ENCODE assay signal across 8 cellular contexts in the genomic region with DNA sequence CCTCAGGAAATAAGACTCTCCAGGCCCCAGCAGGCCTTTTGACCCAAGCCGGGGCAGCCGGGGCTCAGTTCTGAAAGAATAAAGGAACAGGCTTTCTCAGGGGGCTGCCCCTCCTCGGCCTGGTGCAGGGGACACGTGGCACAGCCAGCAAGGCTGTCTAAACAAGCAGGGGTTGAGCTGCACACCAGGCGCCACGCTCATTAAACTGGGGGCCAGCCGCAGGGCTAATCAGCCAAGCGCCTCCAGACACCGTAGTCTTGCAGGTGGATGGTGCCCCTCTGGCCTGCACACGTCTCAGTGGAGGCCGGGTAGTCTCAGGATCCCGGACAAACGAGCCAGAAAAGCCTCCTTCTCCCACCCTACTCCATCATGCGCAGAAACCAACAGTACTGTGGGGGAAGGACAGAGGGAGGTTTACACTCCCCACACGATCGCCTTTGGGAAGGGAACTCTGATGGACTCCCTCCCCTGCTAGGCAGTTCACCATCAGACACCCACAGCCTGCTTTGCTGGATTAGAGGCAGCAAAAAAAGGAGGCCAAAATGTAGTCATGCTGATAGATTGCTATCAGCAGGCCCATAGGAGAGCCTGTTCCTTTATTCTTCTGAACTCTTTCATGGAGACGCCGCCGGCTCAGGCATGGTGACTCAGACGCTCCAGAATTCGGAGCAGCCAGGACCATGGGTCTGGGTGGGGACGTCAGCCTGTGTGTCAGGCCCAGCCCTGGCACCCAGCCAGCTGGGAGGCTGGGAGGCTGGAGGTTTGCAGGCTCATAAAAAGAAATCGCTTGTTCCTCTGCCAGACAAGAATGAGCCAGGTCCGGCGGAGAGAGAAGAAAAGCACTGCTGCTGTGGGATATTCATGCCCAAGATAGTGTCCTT.
DNase-seq lines count a peak whose midpoint lies in the region; ATAC-seq, FAIRE-seq and TF ChIP-seq lines count a peak whose summit lies in the region.

No MANE protein-coding gene starts in this region.

- POLR2A ChIA-PET in endothelial cell of umbilical vein (lab: Charles Lee): no interaction called here

- intact Hi-C loops in endothelial cell of umbilical vein (cut with micrococcal nuclease): loop anchor here (1.0 to 5.0 kb wide), 5 partner anchors 19 to 417 kb away; no protein-coding TSS in a partner anchor
- intact Hi-C loops in activated CD4-positive, alpha-beta T cell treated with anti-CD3 and anti-CD28 coated beads, Interleukin-2, amount 10 ng/mL, durations not matched to agents 24 days and 14 days (cut with micrococcal nuclease): no loop called here

- H3K36me3 ChIP-seq in endothelial cell of umbilical vein (ENCODE audit: control insufficient read depth in 2 of 2, extremely low read depth in 1 of 2, insufficient read depth in 2 of 2, low read length in 2 of 2) (no peaks in the 10 kb centered on the region), muscle layer of duodenum (ENCODE audit: control insufficient read depth in 1 of 2, insufficient read depth in 2 of 2, low read length in 2 of 2) (no peaks in the 10 kb centered on the region)

- TF ChIP-seq POLR2A in endothelial cell of umbilical vein (IDR thresholded peaks at IDR 0.05; ENCODE audit: low read depth, low read length): no peak

- no peak overlapping the region for H3K27ac Mint-ChIP-seq in T-helper 2 cell treated with Interferon-gamma antibody and Interleukin-4, amounts not matched to agents 5 μg/mL and 100 μg/mL, for 36 hours
- H3K27ac Mint-ChIP-seq in activated CD4-positive, alpha-beta T cell treated with anti-CD3 and anti-CD28 coated beads, Interleukin-2, amount 10 ng/mL, durations not matched to agents 24 days and 14 days: no peak overlapping the region

- H3K36me3 Mint-ChIP-seq in T-helper 2 cell treated with Interferon-gamma antibody and Interleukin-4, amounts not matched to agents 5 μg/mL and 100 μg/mL, for 36 hours (ENCODE audit: low read depth): no peaks in the 10 kb centered on the region
- H3K36me3 Mint-ChIP-seq in activated CD4-positive, alpha-beta T cell treated with anti-CD3 and anti-CD28 coated beads, Interleukin-2, amount 10 ng/mL, durations not matched to agents 24 days and 14 days (ENCODE audit: low read depth): peaks cover 3% of the 10 kb centered on the region

- H3K4me3 ChIP-seq in endothelial cell of umbilical vein (replicated peaks in 1 of 3; ENCODE audit: insufficient read depth in 1 of 3, low read depth in 1 of 3, low read length in 3 of 3) (no peak overlapping the region), muscle layer of duodenum (ENCODE audit: low read depth in 1 of 2, low read length in 2 of 2) (no peak overlapping the region)

- H3K9ac ChIP-seq in endothelial cell of umbilical vein (replicated peaks; ENCODE audit: extremely low read depth, insufficient read depth, low read length): peak overlapping the region; percentile 48

- H3K27me3 ChIP-seq in endothelial cell of umbilical vein (ENCODE audit: control insufficient read depth in 2 of 2, insufficient read depth in 2 of 2, low read length in 2 of 2): no peaks in the 10 kb centered on the region
- H3K27me3 ChIP-seq in muscle layer of duodenum (ENCODE audit: low read depth, low read length): no peaks in the 10 kb centered on the region

- BruUV-seq in endothelial cell of umbilical vein (replicated peaks; lab: Mats Ljungman, UMichigan): no TSS peak

- ATAC-seq in GM21737 (IDR thresholded peaks at IDR 0.05; ENCODE audit: unreplicated experiment): no peak

- peaks cover 64% of the 10 kb centered on the region for H3K4me1 ChIP-seq in endothelial cell of umbilical vein (ENCODE audit: control insufficient read depth, extremely low read depth, insufficient read depth, low read length)
- peaks cover 4 to 22% of the 10 kb centered on the region in 2 donors for H3K4me1 ChIP-seq in muscle layer of duodenum (ENCODE audit: control insufficient read depth in 1 of 2, insufficient read depth in 2 of 2, low read length in 2 of 2)

- DNase-seq in ELF-1 (ENCODE audit: low read depth, low spot score) (peak; percentile 95), NCI-H510A (lab: John Stamatoyannopoulos, UW) (peak; percentile 66), endothelial cell of umbilical vein (ENCODE audit: low read depth, low spot score) (peak; percentile 92)
- DNase-seq in T-helper 2 cell treated with Interferon-gamma antibody and Interleukin-4, amounts not matched to agents 5 μg/mL and 100 μg/mL, for 36 hours (ENCODE audit: low spot score): no peak
- no peak for DNase-seq in stimulated activated CD4-positive, alpha-beta T cell treated with anti-CD3 and anti-CD28 coated beads, Interleukin-4, amount 100 ng/mL, for 24 hours
- no peak for DNase-seq in activated CD4-positive, alpha-beta T cell treated with anti-CD3 and anti-CD28 coated beads, Interleukin-2, amount 10 ng/mL, durations not matched to agents 24 days and 14 days

- CTCF ChIA-PET in endothelial cell of umbilical vein (lab: Charles Lee): interaction anchor here (1.2 kb wide), 1 partner anchor 24 kb away, joined by 3 read pairs; no protein-coding TSS in a partner anchor

- no peak overlapping the region for H3K4me3 Mint-ChIP-seq in T-helper 2 cell treated with Interferon-gamma antibody and Interleukin-4, amounts not matched to agents 5 μg/mL and 100 μg/mL, for 36 hours
- H3K4me3 Mint-ChIP-seq in activated CD4-positive, alpha-beta T cell treated with anti-CD3 and anti-CD28 coated beads, Interleukin-2, amount 10 ng/mL, durations not matched to agents 24 days and 14 days: no peak overlapping the region

- H3K9me3 ChIP-seq in endothelial cell of umbilical vein (replicated peaks; ENCODE audit: control insufficient read depth, insufficient read depth, low read length) (no peaks in the 10 kb centered on the region), muscle layer of duodenum (ENCODE audit: control insufficient read depth in 1 of 2, low read length in 2 of 2) (no peaks in the 10 kb centered on the region)

- H3K9me3 Mint-ChIP-seq in T-helper 2 cell treated with Interferon-gamma antibody and Interleukin-4, amounts not matched to agents 5 μg/mL and 100 μg/mL, for 36 hours: no peaks in the 10 kb centered on the region
- no peaks in the 10 kb centered on the region for H3K9me3 Mint-ChIP-seq in activated CD4-positive, alpha-beta T cell treated with anti-CD3 and anti-CD28 coated beads, Interleukin-2, amount 10 ng/mL, durations not matched to agents 24 days and 14 days

- peak overlapping the region; percentile 9 for H3K4me2 ChIP-seq in endothelial cell of umbilical vein (ENCODE audit: insufficient read depth, low read length)

- no peaks in the 10 kb centered on the region for H4K20me1 ChIP-seq in endothelial cell of umbilical vein (replicated peaks; ENCODE audit: control insufficient read depth, extremely low read depth, insufficient read depth, low read length)

- TF ChIP-seq CTCF in endothelial cell of umbilical vein (IDR thresholded peaks at IDR 0.05; ENCODE audit: extremely low read depth in 1 of 2, insufficient read depth in 1 of 2, low read depth in 1 of 2, low read length in 2 of 2): no peak

- H3K27me3 Mint-ChIP-seq in T-helper 2 cell treated with Interferon-gamma antibody and Interleukin-4, amounts not matched to agents 5 μg/mL and 100 μg/mL, for 36 hours (ENCODE audit: low read depth): no peaks in the 10 kb centered on the region
- no peaks in the 10 kb centered on the region for H3K27me3 Mint-ChIP-seq in activated CD4-positive, alpha-beta T cell treated with anti-CD3 and anti-CD28 coated beads, Interleukin-2, amount 10 ng/mL, durations not matched to agents 24 days and 14 days

- H3K27ac ChIP-seq in endothelial cell of umbilical vein (ENCODE audit: insufficient read depth, low read depth, low read length): peak overlapping the region; percentile 95
- peak overlapping the region; percentile 60 for H3K27ac ChIP-seq in muscle layer of duodenum (ENCODE audit: low read length)

- peaks cover 12% of the 10 kb centered on the region for H3K4me1 Mint-ChIP-seq in T-helper 2 cell treated with Interferon-gamma antibody and Interleukin-4, amounts not matched to agents 5 μg/mL and 100 μg/mL, for 36 hours (ENCODE audit: low read depth)
- H3K4me1 Mint-ChIP-seq in activated CD4-positive, alpha-beta T cell treated with anti-CD3 and anti-CD28 coated beads, Interleukin-2, amount 10 ng/mL, durations not matched to agents 24 days and 14 days: peaks cover 10% of the 10 kb centered on the region

- dilution Hi-C loops in endothelial cell of umbilical vein (cut with MboI; ENCODE audit: extremely low pct_ligation_motif_present, low sequenced_read_pairs): no loop called here

- H2AFZ ChIP-seq in endothelial cell of umbilical vein (ENCODE audit: low read depth, low read length): peak overlapping the region; percentile 34

- no peaks in the 10 kb centered on the region for H3K9me1 ChIP-seq in endothelial cell of umbilical vein (replicated peaks; ENCODE audit: control insufficient read depth, extremely low read depth, insufficient read depth, low read length)

- peak; percentile 98 for FAIRE-seq in endothelial cell of umbilical vein (lab: Jason Lieb, UNC)

- no peaks in the 10 kb centered on the region for H3K79me2 ChIP-seq in endothelial cell of umbilical vein (ENCODE audit: control insufficient read depth, insufficient read depth, low read length)

TF ChIP-seq in endothelial cell of umbilical vein, 7 proteins besides CTCF, POLR2A, EP300 and RAD21:
- TF ChIP-seq EZH2 (IDR thresholded peaks at IDR 0.05; ENCODE audit: borderline replicate concordance, low read depth, low read length, severe bottlenecking): no peak
- TF ChIP-seq POLR2AphosphoS5 (IDR thresholded peaks at IDR 0.05; ENCODE audit: insufficient read depth, low read depth, low read length): no peak
- TF ChIP-seq GATA2 (IDR thresholded peaks at IDR 0.05; ENCODE audit: insufficient read depth, insufficient read length, low read depth, low read length): peak; percentile 97
- peak; percentile 72 for TF ChIP-seq FOS (IDR thresholded peaks at IDR 0.05; ENCODE audit: borderline replicate concordance, insufficient read depth, low read length)
- no peak for TF ChIP-seq MYC (IDR thresholded peaks at IDR 0.05; ENCODE audit: low read depth, low read length)
- TF ChIP-seq JUN (IDR thresholded peaks at IDR 0.05; ENCODE audit: borderline replicate concordance, insufficient read depth, insufficient read length, low read depth): no peak
- TF ChIP-seq, protein P1, sequence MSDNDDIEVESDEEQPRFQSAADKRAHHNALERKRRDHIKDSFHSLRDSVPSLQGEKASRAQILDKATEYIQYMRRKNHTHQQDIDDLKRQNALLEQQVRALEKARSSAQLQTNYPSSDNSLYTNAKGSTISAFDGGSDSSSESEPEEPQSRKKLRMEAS (IDR thresholded peaks at IDR 0.05; ENCODE audit: insufficient read depth, insufficient read length): no peak
TF ChIP-seq in endothelial cell of umbilical vein: peak in this region for 2.

Comparison
In these comparisons a context has a peak if more than half of its experiments do, and no peak if none do; other contexts are left out.
1. DNase-seq: peak in ELF-1 (single experiment), NCI-H510A (single experiment) and endothelial cell of umbilical vein (single experiment); none in T-helper 2 cell treated with Interferon-gamma antibody and Interleukin-4, amounts not matched to agents 5 μg/mL and 100 μg/mL, for 36 hours (single experiment), stimulated activated CD4-positive, alpha-beta T cell treated with anti-CD3 and anti-CD28 coated beads, Interleukin-4, amount 100 ng/mL, for 24 hours (single experiment) and activated CD4-positive, alpha-beta T cell treated with anti-CD3 and anti-CD28 coated beads, Interleukin-2, amount 10 ng/mL, durations not matched to agents 24 days and 14 days (single experiment).